1 cellular context compared by ENCODE assay signal in genomic region chr20:1122388-1123315, GRCh38.
TF ChIP-seq lines count a peak whose summit lies in the region.

No MANE protein-coding gene starts in this region.

TF ChIP-seq in K562, 482 proteins besides CTCF, POLR2A, EP300 and RAD21 (continued from another document and continues in another):
- TF ChIP-seq, protein P1, sequence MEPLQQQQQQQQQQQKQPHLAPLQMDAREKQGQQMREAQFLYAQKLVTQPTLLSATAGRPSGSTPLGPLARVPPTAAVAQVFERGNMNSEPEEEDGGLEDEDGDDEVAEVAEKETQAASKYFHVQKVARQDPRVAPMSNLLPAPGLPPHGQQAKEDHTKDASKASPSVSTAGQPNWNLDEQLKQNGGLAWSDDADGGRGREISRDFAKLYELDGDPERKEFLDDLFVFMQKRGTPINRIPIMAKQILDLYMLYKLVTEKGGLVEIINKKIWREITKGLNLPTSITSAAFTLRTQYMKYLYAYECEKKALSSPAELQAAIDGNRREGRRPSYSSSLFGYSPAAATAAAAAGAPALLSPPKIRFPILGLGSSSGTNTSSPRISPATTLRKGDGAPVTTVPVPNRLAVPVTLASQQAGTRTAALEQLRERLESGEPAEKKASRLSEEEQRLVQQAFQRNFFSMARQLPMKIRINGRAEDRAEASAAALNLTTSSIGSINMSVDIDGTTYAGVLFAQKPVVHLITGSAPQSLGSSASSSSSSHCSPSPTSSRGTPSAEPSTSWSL (CRISPR knock-in tag; IDR thresholded peaks at IDR 0.05; ENCODE audit: borderline replicate concordance) = no peak
- TF ChIP-seq, protein P2, sequence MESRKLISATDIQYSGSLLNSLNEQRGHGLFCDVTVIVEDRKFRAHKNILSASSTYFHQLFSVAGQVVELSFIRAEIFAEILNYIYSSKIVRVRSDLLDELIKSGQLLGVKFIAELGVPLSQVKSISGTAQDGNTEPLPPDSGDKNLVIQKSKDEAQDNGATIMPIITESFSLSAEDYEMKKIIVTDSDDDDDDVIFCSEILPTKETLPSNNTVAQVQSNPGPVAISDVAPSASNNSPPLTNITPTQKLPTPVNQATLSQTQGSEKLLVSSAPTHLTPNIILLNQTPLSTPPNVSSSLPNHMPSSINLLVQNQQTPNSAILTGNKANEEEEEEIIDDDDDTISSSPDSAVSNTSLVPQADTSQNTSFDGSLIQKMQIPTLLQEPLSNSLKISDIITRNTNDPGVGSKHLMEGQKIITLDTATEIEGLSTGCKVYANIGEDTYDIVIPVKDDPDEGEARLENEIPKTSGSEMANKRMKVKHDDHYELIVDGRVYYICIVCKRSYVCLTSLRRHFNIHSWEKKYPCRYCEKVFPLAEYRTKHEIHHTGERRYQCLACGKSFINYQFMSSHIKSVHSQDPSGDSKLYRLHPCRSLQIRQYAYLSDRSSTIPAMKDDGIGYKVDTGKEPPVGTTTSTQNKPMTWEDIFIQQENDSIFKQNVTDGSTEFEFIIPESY (CRISPR knock-in tag; IDR thresholded peaks at IDR 0.05) = no peak
- no peak for TF ChIP-seq NFXL1 (CRISPR knock-in tag; IDR thresholded peaks at IDR 0.05)
- no peak for TF ChIP-seq THAP7 (CRISPR knock-in tag; IDR thresholded peaks at IDR 0.05)
- no peak for TF ChIP-seq ZNF449 (CRISPR knock-in tag; IDR thresholded peaks at IDR 0.05)
- no peak for TF ChIP-seq MYBL2 (IDR thresholded peaks at IDR 0.05; ENCODE audit: low read depth)
- no peak for TF ChIP-seq MYBL2 (CRISPR knock-in tag; IDR thresholded peaks at IDR 0.05; ENCODE audit: borderline replicate concordance)
- TF ChIP-seq SOX6 (IDR thresholded peaks at IDR 0.05) = peak; percentile 50; the same call in 1 of the 2 replicates
- TF ChIP-seq ZNF384 (IDR thresholded peaks at IDR 0.05; ENCODE audit: low read depth, low read length) = no peak
- no peak for TF ChIP-seq ZBTB12 (CRISPR knock-in tag; IDR thresholded peaks at IDR 0.05)
- TF ChIP-seq ZBTB11 (CRISPR knock-in tag; IDR thresholded peaks at IDR 0.05) = peak in 1 of 3 experiments; percentile 55; a peak in 1 of 6 replicates
- no peak for TF ChIP-seq ZNF146 (CRISPR knock-in tag; IDR thresholded peaks at IDR 0.05; ENCODE audit: unreplicated experiment)
- TF ChIP-seq ERF (CRISPR knock-in tag; IDR thresholded peaks at IDR 0.05) = no peak
- TF ChIP-seq HES1 (IDR thresholded peaks at IDR 0.05; ENCODE audit: low read depth) = no peak
- no peak for TF ChIP-seq SIN3B (IDR thresholded peaks at IDR 0.05; ENCODE audit: low read depth)
- 0 out of 2 replicates have a peak, but pooled peaks have one; percentile 31 for TF ChIP-seq ZNF583 (CRISPR knock-in tag; IDR thresholded peaks at IDR 0.05)
- TF ChIP-seq FIP1L1 (IDR thresholded peaks at IDR 0.05; ENCODE audit: low read depth, low read length, poor library complexity, severe bottlenecking) = no peak
- TF ChIP-seq, protein P3, sequence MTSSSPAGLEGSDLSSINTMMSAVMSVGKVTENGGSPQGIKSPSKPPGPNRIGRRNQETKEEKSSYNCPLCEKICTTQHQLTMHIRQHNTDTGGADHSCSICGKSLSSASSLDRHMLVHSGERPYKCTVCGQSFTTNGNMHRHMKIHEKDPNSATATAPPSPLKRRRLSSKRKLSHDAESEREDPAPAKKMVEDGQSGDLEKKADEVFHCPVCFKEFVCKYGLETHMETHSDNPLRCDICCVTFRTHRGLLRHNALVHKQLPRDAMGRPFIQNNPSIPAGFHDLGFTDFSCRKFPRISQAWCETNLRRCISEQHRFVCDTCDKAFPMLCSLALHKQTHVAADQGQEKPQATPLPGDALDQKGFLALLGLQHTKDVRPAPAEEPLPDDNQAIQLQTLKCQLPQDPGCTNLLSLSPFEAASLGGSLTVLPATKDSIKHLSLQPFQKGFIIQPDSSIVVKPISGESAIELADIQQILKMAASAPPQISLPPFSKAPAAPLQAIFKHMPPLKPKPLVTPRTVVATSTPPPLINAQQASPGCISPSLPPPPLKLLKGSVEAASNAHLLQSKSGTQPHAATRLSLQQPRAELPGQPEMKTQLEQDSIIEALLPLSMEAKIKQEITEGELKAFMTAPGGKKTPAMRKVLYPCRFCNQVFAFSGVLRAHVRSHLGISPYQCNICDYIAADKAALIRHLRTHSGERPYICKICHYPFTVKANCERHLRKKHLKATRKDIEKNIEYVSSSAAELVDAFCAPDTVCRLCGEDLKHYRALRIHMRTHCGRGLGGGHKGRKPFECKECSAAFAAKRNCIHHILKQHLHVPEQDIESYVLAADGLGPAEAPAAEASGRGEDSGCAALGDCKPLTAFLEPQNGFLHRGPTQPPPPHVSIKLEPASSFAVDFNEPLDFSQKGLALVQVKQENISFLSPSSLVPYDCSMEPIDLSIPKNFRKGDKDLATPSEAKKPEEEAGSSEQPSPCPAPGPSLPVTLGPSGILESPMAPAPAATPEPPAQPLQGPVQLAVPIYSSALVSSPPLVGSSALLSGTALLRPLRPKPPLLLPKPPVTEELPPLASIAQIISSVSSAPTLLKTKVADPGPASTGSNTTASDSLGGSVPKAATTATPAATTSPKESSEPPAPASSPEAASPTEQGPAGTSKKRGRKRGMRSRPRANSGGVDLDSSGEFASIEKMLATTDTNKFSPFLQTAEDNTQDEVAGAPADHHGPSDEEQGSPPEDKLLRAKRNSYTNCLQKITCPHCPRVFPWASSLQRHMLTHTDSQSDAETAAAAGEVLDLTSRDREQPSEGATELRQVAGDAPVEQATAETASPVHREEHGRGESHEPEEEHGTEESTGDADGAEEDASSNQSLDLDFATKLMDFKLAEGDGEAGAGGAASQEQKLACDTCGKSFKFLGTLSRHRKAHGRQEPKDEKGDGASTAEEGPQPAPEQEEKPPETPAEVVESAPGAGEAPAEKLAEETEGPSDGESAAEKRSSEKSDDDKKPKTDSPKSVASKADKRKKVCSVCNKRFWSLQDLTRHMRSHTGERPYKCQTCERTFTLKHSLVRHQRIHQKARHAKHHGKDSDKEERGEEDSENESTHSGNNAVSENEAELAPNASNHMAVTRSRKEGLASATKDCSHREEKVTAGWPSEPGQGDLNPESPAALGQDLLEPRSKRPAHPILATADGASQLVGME (CRISPR knock-in tag; IDR thresholded peaks at IDR 0.05) = no peak
- TF ChIP-seq NCOR1 (IDR thresholded peaks at IDR 0.05) = peak; percentile 82
- no peak for TF ChIP-seq SNRNP70 (optimal IDR thresholded peaks at IDR 0.05; ENCODE audit: low read depth, low read length)
- no peak for TF ChIP-seq TSHZ1 (CRISPR knock-in tag; IDR thresholded peaks at IDR 0.05)
- no peak for TF ChIP-seq ZNF140 (CRISPR knock-in tag; IDR thresholded peaks at IDR 0.05)
- TF ChIP-seq MBD2 (IDR thresholded peaks at IDR 0.05; ENCODE audit: borderline replicate concordance, low read depth) = no peak
- no peak for TF ChIP-seq E2F5 (CRISPR knock-in tag; IDR thresholded peaks at IDR 0.05)
- TF ChIP-seq RBM25 (IDR thresholded peaks at IDR 0.05; ENCODE audit: low read depth, low read length, severe bottlenecking) = no peak
- no peak for TF ChIP-seq ZFPM2 (CRISPR knock-in tag; IDR thresholded peaks at IDR 0.05)
- TF ChIP-seq C11orf30 (IDR thresholded peaks at IDR 0.05; ENCODE audit: low read depth) = no peak
- TF ChIP-seq TBP (optimal IDR thresholded peaks at IDR 0.05; ENCODE audit: low read depth, low read length) = no peak
- TF ChIP-seq GTF2E2 (tag; IDR thresholded peaks at IDR 0.05) = no peak
- TF ChIP-seq TOE1 (IDR thresholded peaks at IDR 0.05; ENCODE audit: borderline replicate concordance) = peak; percentile 97
- no peak for TF ChIP-seq TOE1 (CRISPR knock-in tag; IDR thresholded peaks at IDR 0.05; ENCODE audit: borderline replicate concordance, low read depth)
